18 cellular contexts compared by ENCODE assay signal in the genomic region with DNA sequence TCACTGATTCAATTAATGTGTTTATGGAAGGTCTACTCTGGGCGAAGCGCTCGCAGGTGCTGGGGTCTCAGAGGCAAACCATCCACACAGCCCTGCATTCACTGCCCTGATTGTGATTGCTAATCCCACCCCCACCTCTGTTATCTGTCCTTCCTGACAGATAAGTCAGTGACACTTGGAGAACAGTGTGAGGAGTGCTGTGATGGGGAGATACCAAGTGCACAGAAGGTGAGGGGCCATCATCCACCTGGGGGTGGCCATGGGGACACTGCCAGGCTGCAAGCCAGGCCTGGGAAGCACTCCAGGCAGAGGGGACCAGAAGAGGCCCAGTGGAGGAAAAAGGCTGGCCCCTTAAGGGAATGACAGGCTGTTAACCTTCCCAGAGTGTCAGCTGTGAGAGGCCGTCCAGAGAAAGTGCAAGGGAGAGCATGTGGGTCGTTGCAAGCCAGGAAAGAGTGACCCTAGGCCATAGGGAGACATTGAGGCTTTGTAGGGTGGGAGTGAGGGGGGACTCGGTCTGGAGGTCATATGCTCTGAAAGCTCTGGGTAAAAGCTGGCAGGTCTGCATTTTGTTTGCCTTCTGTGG. TPM values are rescaled to one million over a fixed set of nuclear protein-coding genes. Genes with fewer than 3 reads are reported as not detected.
DNase-seq lines count a peak whose midpoint lies in the region; ATAC-seq and TF ChIP-seq lines count a peak whose summit lies in the region.
"Had no signal": no experiment of that assay in that cellular context is flagged by ENCODE, and none has a peak within 500 bp of the region (broad histone marks: within the 10 kb centered on the region; RNA-seq: fewer than 3 reads in every experiment).

No MANE protein-coding gene starts in this region.

- H3K4me1 ChIP-seq in psoas muscle = peaks cover 17% of the 10 kb centered on the region

- H3K4me3 ChIP-seq in H7 (ENCODE audit: insufficient read depth, low read depth, low read length) (no peak overlapping the region), psoas muscle (no peak overlapping the region)
- H3K4me3 ChIP-seq: MG63 had no signal

- no peak for TF ChIP-seq CTCF in psoas muscle (IDR thresholded peaks at IDR 0.05)

- H3K36me3 ChIP-seq in H7 (replicated peaks; ENCODE audit: control insufficient read depth, insufficient read depth, low read length) (no peaks in the 10 kb centered on the region), psoas muscle (ENCODE audit: insufficient read depth in 1 of 2, low read depth in 1 of 2) (no peaks in the 10 kb centered on the region)
- H3K36me3 ChIP-seq: MG63 had no signal

- intact Hi-C loops in dendritic cell treated with granulocyte-macrophage colony-stimulating factor and Interleukin-4, amounts not matched to agents 40 ng/mL and 50 ng/mL, for 4 days (cut with micrococcal nuclease) = no loop called here
- intact Hi-C loops in psoas muscle (cut with DNase I) = no loop called here

- peaks cover 83% of the 10 kb centered on the region for H3K4me1 Mint-ChIP-seq in dendritic cell treated with granulocyte-macrophage colony-stimulating factor and Interleukin-4, amounts not matched to agents 40 ng/mL and 50 ng/mL, for 4 days (ENCODE audit: low read depth)
- no peaks in the 10 kb centered on the region for H3K4me1 Mint-ChIP-seq in activated T-helper 17 cell treated with anti-CD3 and anti-CD28 coated beads, Interleukin-2, amount 50 U/mL, for 72 hours

- peak overlapping the region; percentile 92 for H3K27ac Mint-ChIP-seq in dendritic cell treated with granulocyte-macrophage colony-stimulating factor and Interleukin-4, amounts not matched to agents 40 ng/mL and 50 ng/mL, for 4 days
- no peak overlapping the region for H3K27ac Mint-ChIP-seq in activated T-helper 17 cell treated with anti-CD3 and anti-CD28 coated beads, Interleukin-2, amount 50 U/mL, for 72 hours
- H3K27ac Mint-ChIP-seq: HFFc6 had no signal

- no peaks in the 10 kb centered on the region for H3K9me3 ChIP-seq in psoas muscle
- H3K9me3 ChIP-seq: MG63 had no signal

- H3K27me3 Mint-ChIP-seq in dendritic cell treated with granulocyte-macrophage colony-stimulating factor and Interleukin-4, amounts not matched to agents 40 ng/mL and 50 ng/mL, for 4 days = peaks cover 37% of the 10 kb centered on the region
- peaks cover 32% of the 10 kb centered on the region for H3K27me3 Mint-ChIP-seq in activated T-helper 17 cell treated with anti-CD3 and anti-CD28 coated beads, Interleukin-2, amount 50 U/mL, for 72 hours

- peaks cover 96% of the 10 kb centered on the region for H3K36me3 Mint-ChIP-seq in dendritic cell treated with granulocyte-macrophage colony-stimulating factor and Interleukin-4, amounts not matched to agents 40 ng/mL and 50 ng/mL, for 4 days (ENCODE audit: low read depth)
- H3K36me3 Mint-ChIP-seq in activated T-helper 17 cell treated with anti-CD3 and anti-CD28 coated beads, Interleukin-2, amount 50 U/mL, for 72 hours (ENCODE audit: low read depth) = no peaks in the 10 kb centered on the region

- H3K27ac ChIP-seq in psoas muscle = peak overlapping the region; percentile 6
- H3K27ac ChIP-seq: C4-2B had no signal

- ATAC-seq in psoas muscle (peak in 3 of 4 donors; percentile 5 to 27 (median 12)), HG03342 (IDR thresholded peaks at IDR 0.05; ENCODE audit: unreplicated experiment) (no peak)
- ATAC-seq in activated T-helper 17 cell treated with anti-CD3 and anti-CD28 coated beads, Interleukin-2, amount 50 U/mL, for 72 hours (replicated peaks) = no peak

- no peaks in the 10 kb centered on the region for H3K9me3 Mint-ChIP-seq in dendritic cell treated with granulocyte-macrophage colony-stimulating factor and Interleukin-4, amounts not matched to agents 40 ng/mL and 50 ng/mL, for 4 days
- no peaks in the 10 kb centered on the region for H3K9me3 Mint-ChIP-seq in activated T-helper 17 cell treated with anti-CD3 and anti-CD28 coated beads, Interleukin-2, amount 50 U/mL, for 72 hours
- H3K9me3 Mint-ChIP-seq: HFFc6 had no signal

- DNase-seq in H7 (peak; percentile 16), left kidney (ENCODE audit: low read depth, low spot score) (peak; percentile 44), psoas muscle (no peak), occipital lobe (lab: John Stamatoyannopoulos, UW) (no peak)
- DNase-seq: HFFc6, IMR-90, Karpas-422, NCI-H1092, NCI-H146, NCI-H2081, NCI-H524 treated with DMSO at 0.1 percent for 48 hours had no signal

- H3K27me3 ChIP-seq in H7 (ENCODE audit: control insufficient read depth, insufficient read depth, low read length) (no peaks in the 10 kb centered on the region), psoas muscle (ENCODE audit: insufficient read depth in 3 of 3, low read length in 2 of 3) (peaks cover 0 to 2% (median 0%) of the 10 kb centered on the region in 3 donors)

- no peak overlapping the region for H3K4me3 Mint-ChIP-seq in dendritic cell treated with granulocyte-macrophage colony-stimulating factor and Interleukin-4, amounts not matched to agents 40 ng/mL and 50 ng/mL, for 4 days
- H3K4me3 Mint-ChIP-seq in activated T-helper 17 cell treated with anti-CD3 and anti-CD28 coated beads, Interleukin-2, amount 50 U/mL, for 72 hours = no peak overlapping the region
- H3K4me3 Mint-ChIP-seq: HFFc6 had no signal

- 53 to 61% (median 57%) methylated on average over 6 of the region's 6 CpGs for WGBS in psoas muscle, 3 donors

RNA-seq across cellular contexts. Expression of a gene that starts 18.0 kb away (rescaled TPM):
- total RNA-seq in H7 (2014; rRNA removed; shearing (Covaris generic)) = not detected in 2 replicates
- not detected for total RNA-seq in psoas muscle
- not detected for polyA plus RNA-seq in psoas muscle
- total RNA-seq in occipital lobe = not detected
- total RNA-seq in activated T-helper 17 cell treated with anti-CD3 and anti-CD28 coated beads, Interleukin-2, amount 50 U/mL, for 72 hours = 10 to 100 TPM; 10.2 to 29.3 TPM
- total RNA-seq: Daoy, H4, HFFc6, IMR-90 had no signal
- polyA plus RNA-seq: IMR-90 had no signal

RNA-seq across cellular contexts. Expression of a gene that starts 43.2 kb away (rescaled TPM):
- 0.04 and 0.38 TPM in 2 replicates for total RNA-seq in H7 (2014; rRNA removed; shearing (Covaris generic))
- total RNA-seq in psoas muscle (1 to 10 TPM in 3 of 4 donors, not detected in 1; 1.7 to 9.5 (median 3.6) TPM), occipital lobe (0.62 TPM)
- 1 to 10 TPM; 5.6 to 9.6 (median 5.6) TPM for polyA plus RNA-seq in psoas muscle
- total RNA-seq in activated T-helper 17 cell treated with anti-CD3 and anti-CD28 coated beads, Interleukin-2, amount 50 U/mL, for 72 hours = not detected
- total RNA-seq: Daoy, H4, HFFc6, IMR-90 had no signal
- polyA plus RNA-seq: IMR-90 had no signal

Comparison
In these comparisons a context has a peak if more than half of its experiments do, and no peak if none do; other contexts are left out.
1. DNase-seq: peak in H7 (single experiment) and left kidney (single experiment); none in psoas muscle (0 of 2) and occipital lobe (single experiment).
2. ATAC-seq: peak in psoas muscle (3 of 4); none in HG03342 (single experiment) and activated T-helper 17 cell treated with anti-CD3 and anti-CD28 coated beads, Interleukin-2, amount 50 U/mL, for 72 hours (single experiment).
3. RNA of a gene that starts 18.0 kb away (total RNA-seq): 10.2 to 29.3 TPM in activated T-helper 17 cell treated with anti-CD3 and anti-CD28 coated beads, Interleukin-2, amount 50 U/mL, for 72 hours; not detected in H7, not detected in psoas muscle and not detected in occipital lobe (single experiment); every median in the first group is over 10 times any median in the second.